In genomic region chr7:55140221-55140980, GRCh38 we compare ENCODE assay signal across 8 cellular contexts.
DNase-seq lines count a peak whose midpoint lies in the region; ATAC-seq and TF ChIP-seq lines count a peak whose summit lies in the region.

No MANE protein-coding gene starts in this region.

- DNase-seq in RWPE2 (ENCODE audit: low spot score) (no peak), lung (ENCODE audit: low spot score) (no peak), HEK293T (ENCODE audit: extremely low spot score) (no peak), omental fat pad (ENCODE audit: low spot score) (no peak), SK-N-DZ (ENCODE audit: low spot score) (no peak)
- no peak for DNase-seq in activated CD4-positive, alpha-beta T cell treated with anti-CD3 and anti-CD28 coated beads, Interleukin-2, amount 50 U/mL, for 1 hour

- peaks cover 42% of the 10 kb centered on the region for H3K4me1 ChIP-seq in RWPE2 (ENCODE audit: insufficient read depth, poor library complexity, severe bottlenecking)
- H3K4me1 ChIP-seq in lung (ENCODE audit: control insufficient read depth in 2 of 2, insufficient read depth in 2 of 2, low read length in 2 of 2), result peaks cover 0 to 4% of the 10 kb centered on the region in 2 donors

- H3K36me3 ChIP-seq in RWPE2 (ENCODE audit: low read depth) (peaks cover 97% of the 10 kb centered on the region), lung (ENCODE audit: control insufficient read depth in 2 of 2, insufficient read depth in 2 of 2, low read length in 2 of 2) (peaks cover 0 to 10% of the 10 kb centered on the region in 2 donors)

- H3K4me3 ChIP-seq in RWPE2 (ENCODE audit: severe bottlenecking), result no peak overlapping the region
- H3K4me3 ChIP-seq in lung, result no peak overlapping the region

- WGBS in lung, 2 donors, result 40 to 57% methylated on average over 8 of the region's 8 CpGs

- H3K27me3 ChIP-seq in RWPE2 (ENCODE audit: insufficient read depth, poor library complexity, severe bottlenecking), result no peaks in the 10 kb centered on the region
- no peaks in the 10 kb centered on the region for H3K27me3 ChIP-seq in lung (ENCODE audit: control insufficient read depth, insufficient read depth)

- TF ChIP-seq CTCF in RWPE2 (IDR thresholded peaks at IDR 0.05; ENCODE audit: poor library complexity, severe bottlenecking) (no peak), lung (IDR thresholded peaks at IDR 0.05; ENCODE audit: control extremely low read depth, extremely low read depth) (no peak), omental fat pad (IDR thresholded peaks at IDR 0.05) (no peak)

- CTCF ChIA-PET in HEK293T (lab: Yijun Ruan, JAX), result interaction anchor here (1.4 kb wide), 1 partner anchor 114 kb away, joined by 3 read pairs; no protein-coding TSS in a partner anchor

- H3K9me3 ChIP-seq in RWPE2 (ENCODE audit: severe bottlenecking) (no peaks in the 10 kb centered on the region), lung (ENCODE audit: control insufficient read depth in 2 of 2, insufficient read depth in 1 of 2, low read length in 1 of 2) (no peaks in the 10 kb centered on the region)

- ATAC-seq in GM18870 (IDR thresholded peaks at IDR 0.05; ENCODE audit: unreplicated experiment) (peak; percentile 99), HG02642 (IDR thresholded peaks at IDR 0.05; ENCODE audit: poor library complexity, unreplicated experiment) (peak; percentile 90), RWPE2 (ENCODE audit: low read depth) (peak; percentile 59), lung (ENCODE audit: insufficient read depth, low FRiP score) (peak; percentile 36), omental fat pad (ENCODE audit: low FRiP score) (no peak)

- peak overlapping the region; percentile 50 for H3K27ac ChIP-seq in RWPE2 (ENCODE audit: poor library complexity, severe bottlenecking)
- no peak overlapping the region for H3K27ac ChIP-seq in lung (ENCODE audit: low read depth in 1 of 2, low read length in 1 of 2)

- POLR2A ChIA-PET in HEK293T (lab: Yijun Ruan, JAX), result no interaction called here

TF ChIP-seq in HEK293T, 16 proteins besides CTCF, POLR2A, EP300 and RAD21:
- TF ChIP-seq ELF4 (IDR thresholded peaks at IDR 0.05) (no peak), SP1 (IDR thresholded peaks at IDR 0.05) (no peak)
TF ChIP-seq in HEK293T: peak in this region for 0.
